In the genomic region with DNA sequence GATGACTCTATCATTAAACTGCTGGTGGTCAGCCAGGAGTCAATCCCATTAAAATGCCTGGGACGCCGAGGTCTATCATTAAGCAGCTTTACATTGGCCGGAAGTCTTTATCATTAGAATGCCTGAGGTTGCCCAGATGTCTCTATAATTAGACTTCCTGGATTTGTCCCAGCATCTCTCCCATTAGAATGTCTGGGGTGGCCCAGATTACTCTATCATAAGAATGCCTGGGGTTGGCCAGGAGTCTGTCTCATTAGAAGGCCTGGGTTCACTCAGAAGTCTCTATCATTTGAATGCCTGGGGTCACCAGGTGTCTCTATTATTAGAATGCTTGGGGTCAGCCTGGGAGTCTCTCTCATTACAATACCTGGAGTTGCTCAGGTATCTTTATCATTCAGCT, we compare ENCODE assay signal across 23 cellular contexts.
DNase-seq lines count a peak whose midpoint lies in the region; ATAC-seq and TF ChIP-seq lines count a peak whose summit lies in the region.
"Had no signal": no experiment of that assay in that cellular context is flagged by ENCODE, and none has a peak within 500 bp of the region (broad histone marks: within the 10 kb centered on the region; RNA-seq: fewer than 3 reads in every experiment).

No MANE protein-coding gene starts in this region.

- no peak overlapping the region for H3K27ac Mint-ChIP-seq in osteocyte (ENCODE audit: unreplicated experiment)
- H3K27ac Mint-ChIP-seq: CD14-positive monocyte; CD4-positive, alpha-beta T cell; CD8-positive, alpha-beta memory T cell had no signal

- no peaks in the 10 kb centered on the region for H3K4me1 Mint-ChIP-seq in osteocyte (ENCODE audit: unreplicated experiment)
- H3K4me1 Mint-ChIP-seq: CD14-positive monocyte; CD8-positive, alpha-beta memory T cell had no signal

- WGBS in right cardiac atrium, result 71% methylated on average over 3 of the region's 3 CpGs
- 56 to 58% methylated on average over 3 of the region's 3 CpGs for WGBS in heart right ventricle, 2 donors

- ATAC-seq in Right ventricle myocardium inferior, result no peak
- no peak for ATAC-seq in right cardiac atrium
- peak in 7 of 8 donors; percentile 20 to 81 (median 66) for ATAC-seq in heart right ventricle
- ATAC-seq: A549, GM12878 had no signal

- no peaks in the 10 kb centered on the region for H3K36me3 Mint-ChIP-seq in osteocyte (ENCODE audit: unreplicated experiment)
- H3K36me3 Mint-ChIP-seq: CD14-positive monocyte had no signal

- no peak overlapping the region for H3K27ac ChIP-seq in right cardiac atrium (ENCODE audit: low read length)
- H3K27ac ChIP-seq in heart right ventricle, result peak overlapping the region in 1 of 10 donors; percentile 27
- H3K27ac ChIP-seq: A549; BLaER1 treated with 17β-estradiol and CSF1 and Interleukin-3, amounts not matched to agents 10 nM and 100 nM; GM23248 had no signal

- H3K27me3 ChIP-seq in right cardiac atrium (ENCODE audit: control insufficient read depth, insufficient read depth) (no peaks in the 10 kb centered on the region), heart right ventricle (no peaks in the 10 kb centered on the region)
- H3K27me3 ChIP-seq: BE2C; BLaER1 treated with 17β-estradiol and CSF1 and Interleukin-3, amounts not matched to agents 10 nM and 100 nM had no signal

- DNase-seq in Right ventricle myocardium inferior (ENCODE audit: missing footprints) (peak; percentile 11), right cardiac atrium (no peak), heart right ventricle (no peak), cardiac septum (ENCODE audit: low spot score) (no peak), osteocyte (ENCODE audit: extremely low spot score, unreplicated experiment) (peak; percentile 23), NCI-H2029 treated with DMSO at 0.1 percent for 48 hours (lab: John Stamatoyannopoulos, UW) (no peak)
- DNase-seq: 8988T; ACHN; AML-193; BE2C; CD4-positive, alpha-beta T cell; CD8-positive, alpha-beta memory T cell; DMS 273 treated with DMSO at 0.1 percent for 48 hours; DMS79; EL; GDM1; GM23248; H7; HCEC 1CT had no signal

- intact Hi-C loops in Right ventricle myocardium inferior (cut with DNase I), result no loop called here
- intact Hi-C loops in right cardiac atrium (cut with DNase I), result no loop called here
- intact Hi-C loops in heart right ventricle (cut with DNase I), result no loop called here
- intact Hi-C loops in cardiac septum (cut with DNase I), result no loop called here

- H3K36me3 ChIP-seq in heart right ventricle, result no peaks in the 10 kb centered on the region
- H3K36me3 ChIP-seq: BE2C; BLaER1 treated with 17β-estradiol and CSF1 and Interleukin-3, amounts not matched to agents 10 nM and 100 nM had no signal

- H3K27me3 Mint-ChIP-seq in osteocyte (ENCODE audit: unreplicated experiment), result no peaks in the 10 kb centered on the region
- H3K27me3 Mint-ChIP-seq: CD4-positive, alpha-beta T cell had no signal

- H3K9me3 ChIP-seq in right cardiac atrium (ENCODE audit: control insufficient read depth, low read length), result no peaks in the 10 kb centered on the region
- H3K9me3 ChIP-seq in heart right ventricle, result peaks cover 0 to 93% (median 2%) of the 10 kb centered on the region in 11 donors
- H3K9me3 ChIP-seq: A549, BE2C had no signal

- no peak for TF ChIP-seq CTCF in heart right ventricle (IDR thresholded peaks at IDR 0.05)
- TF ChIP-seq CTCF in osteocyte (IDR thresholded peaks at IDR 0.05), result no peak

- H3K4me1 ChIP-seq in right cardiac atrium (ENCODE audit: control insufficient read depth, insufficient read depth, low read length) (peaks cover 3% of the 10 kb centered on the region), heart right ventricle (peaks cover 0 to 22% (median 5%) of the 10 kb centered on the region in 9 donors)
- H3K4me1 ChIP-seq: A549; BE2C; BLaER1 treated with 17β-estradiol and CSF1 and Interleukin-3, amounts not matched to agents 10 nM and 100 nM had no signal

- peaks cover 76% of the 10 kb centered on the region for H3K9me3 Mint-ChIP-seq in osteocyte (ENCODE audit: unreplicated experiment)

- H3K4me3 ChIP-seq in right cardiac atrium (ENCODE audit: low read length) (no peak overlapping the region), heart right ventricle (no peak overlapping the region)
- H3K4me3 ChIP-seq: A549; BLaER1 treated with 17β-estradiol and CSF1 and Interleukin-3, amounts not matched to agents 10 nM and 100 nM; GM12878; GM23248 had no signal

- no peak overlapping the region for H3K4me3 Mint-ChIP-seq in osteocyte (ENCODE audit: unreplicated experiment)
- H3K4me3 Mint-ChIP-seq: CD14-positive monocyte; CD4-positive, alpha-beta T cell; CD8-positive, alpha-beta memory T cell had no signal

Comparison
In these comparisons a context has a peak if more than half of its experiments do, and no peak if none do; other contexts are left out.
1. ATAC-seq: peak in heart right ventricle (7 of 8); none in Right ventricle myocardium inferior (single experiment) and right cardiac atrium (0 of 2).
2. DNase-seq: peak in Right ventricle myocardium inferior (single experiment) and osteocyte (single experiment); none in right cardiac atrium (0 of 3), heart right ventricle (0 of 2), cardiac septum (single experiment) and NCI-H2029 treated with DMSO at 0.1 percent for 48 hours (single experiment).